8 cellular contexts compared by ENCODE assay signal in genomic region chr11:33160147-33160546, GRCh38. TPM values are rescaled to one million over a fixed set of nuclear protein-coding genes. Genes with fewer than 3 reads are reported as not detected.
A peak's percentile ranks its signal among the peaks of the same experiment; 100 is the strongest.
DNase-seq lines count a peak whose midpoint lies in the region; ATAC-seq, FAIRE-seq and TF ChIP-seq lines count a peak whose summit lies in the region.

No MANE protein-coding gene starts in this region.

- no peaks in the 10 kb centered on the region for H3K27me3 ChIP-seq in subcutaneous abdominal adipose tissue (ENCODE audit: control insufficient read depth in 5 of 5, insufficient read depth in 4 of 5, low read length in 5 of 5)

- intact Hi-C loops in kidney (cut with DNase I), result no loop called here

- no peak for ATAC-seq in HG03378 (IDR thresholded peaks at IDR 0.05; ENCODE audit: unreplicated experiment)
- no peak for ATAC-seq in HG02852 (IDR thresholded peaks at IDR 0.05; ENCODE audit: unreplicated experiment)

- H3K4me1 ChIP-seq in kidney (ENCODE audit: control insufficient read depth in 1 of 2, insufficient read depth in 1 of 2, low read depth in 1 of 2, low read length in 2 of 2) (peaks cover 3 to 4% of the 10 kb centered on the region in 2 donors), subcutaneous abdominal adipose tissue (ENCODE audit: control insufficient read depth in 5 of 5, insufficient read depth in 5 of 5, low read length in 5 of 5) (peaks cover 4 to 28% (median 22%) of the 10 kb centered on the region in 5 donors)

- H3K9me3 ChIP-seq in kidney (ENCODE audit: control insufficient read depth in 1 of 2, low read length in 2 of 2) (no peaks in the 10 kb centered on the region), subcutaneous abdominal adipose tissue (ENCODE audit: control insufficient read depth in 5 of 5, low read length in 5 of 5) (no peaks in the 10 kb centered on the region)

- TF ChIP-seq CTCF in kidney (IDR thresholded peaks at IDR 0.05; ENCODE audit: borderline replicate concordance, extremely low read depth, insufficient read depth), result no peak

- H3K9ac ChIP-seq in kidney (ENCODE audit: low read length in 2 of 2), result peak overlapping the region in 1 of 2 donors; percentile 93
- H3K9ac ChIP-seq in subcutaneous abdominal adipose tissue (ENCODE audit: low read length in 5 of 5), result peak overlapping the region in 4 of 5 donors; percentile 88 to 96 (median 93)

- no peak for FAIRE-seq in kidney (lab: Jason Lieb, UNC)

- DNase-seq in DMS79 treated with DMSO at 0.1 percent for 48 hours (lab: John Stamatoyannopoulos, UW) (peak; percentile 46), DMS79 (lab: John Stamatoyannopoulos, UW) (no peak), NCI-H1694 treated with DMSO at 0.1 percent for 48 hours (lab: John Stamatoyannopoulos, UW) (peak; percentile 24), amniotic epithelial cell (ENCODE audit: low read depth) (peak; percentile 54), kidney (no peak)

- H3K27ac ChIP-seq in kidney (ENCODE audit: low read depth in 2 of 2, low read length in 2 of 2) (no peak overlapping the region), subcutaneous abdominal adipose tissue (ENCODE audit: low read depth, low read length) (no peak overlapping the region)

- no peaks in the 10 kb centered on the region for H3K36me3 ChIP-seq in kidney (ENCODE audit: control insufficient read depth in 1 of 2, insufficient read depth in 2 of 2, low read length in 2 of 2)
- H3K36me3 ChIP-seq in subcutaneous abdominal adipose tissue (ENCODE audit: control insufficient read depth in 5 of 5, insufficient read depth in 5 of 5, low read length in 5 of 5), result no peaks in the 10 kb centered on the region

- H3K4me3 ChIP-seq in kidney (ENCODE audit: low read length in 2 of 2) (peak overlapping the region; percentile 98 to 100), subcutaneous abdominal adipose tissue (ENCODE audit: low read depth in 1 of 5, low read length in 5 of 5) (peak overlapping the region; percentile 93 to 99 (median 96))

RNA-seq across cellular contexts. Expression of gene CSTF3, which starts 1.1 kb away (rescaled TPM):
- total RNA-seq in kidney, result 28.5 TPM
- polyA plus RNA-seq in kidney (ENCODE audit: insufficient read depth, low read depth, low replicate concordance), result 26.1 TPM

Comparison
In these comparisons a context has a peak if more than half of its experiments do, and no peak if none do; other contexts are left out.
1. DNase-seq: peak in DMS79 treated with DMSO at 0.1 percent for 48 hours (single experiment), NCI-H1694 treated with DMSO at 0.1 percent for 48 hours (single experiment) and amniotic epithelial cell (single experiment); none in DMS79 (single experiment) and kidney (single experiment).